In genomic region chr19:27714857-27715256, GRCh38 we compare ENCODE assay signal across 3 cellular contexts.
"Had no signal": no experiment of that assay in that cellular context is flagged by ENCODE, and none has a peak within 500 bp of the region (broad histone marks: within the 10 kb centered on the region; RNA-seq: fewer than 3 reads in every experiment).

No MANE protein-coding gene starts in this region.

- H3K4me3 ChIP-seq: GM12878 had no signal

- DNase-seq: GDM1, GF-D8 had no signal

- ATAC-seq: GM12878 had no signal
